17 cellular contexts compared by ENCODE assay signal in the genomic region with DNA sequence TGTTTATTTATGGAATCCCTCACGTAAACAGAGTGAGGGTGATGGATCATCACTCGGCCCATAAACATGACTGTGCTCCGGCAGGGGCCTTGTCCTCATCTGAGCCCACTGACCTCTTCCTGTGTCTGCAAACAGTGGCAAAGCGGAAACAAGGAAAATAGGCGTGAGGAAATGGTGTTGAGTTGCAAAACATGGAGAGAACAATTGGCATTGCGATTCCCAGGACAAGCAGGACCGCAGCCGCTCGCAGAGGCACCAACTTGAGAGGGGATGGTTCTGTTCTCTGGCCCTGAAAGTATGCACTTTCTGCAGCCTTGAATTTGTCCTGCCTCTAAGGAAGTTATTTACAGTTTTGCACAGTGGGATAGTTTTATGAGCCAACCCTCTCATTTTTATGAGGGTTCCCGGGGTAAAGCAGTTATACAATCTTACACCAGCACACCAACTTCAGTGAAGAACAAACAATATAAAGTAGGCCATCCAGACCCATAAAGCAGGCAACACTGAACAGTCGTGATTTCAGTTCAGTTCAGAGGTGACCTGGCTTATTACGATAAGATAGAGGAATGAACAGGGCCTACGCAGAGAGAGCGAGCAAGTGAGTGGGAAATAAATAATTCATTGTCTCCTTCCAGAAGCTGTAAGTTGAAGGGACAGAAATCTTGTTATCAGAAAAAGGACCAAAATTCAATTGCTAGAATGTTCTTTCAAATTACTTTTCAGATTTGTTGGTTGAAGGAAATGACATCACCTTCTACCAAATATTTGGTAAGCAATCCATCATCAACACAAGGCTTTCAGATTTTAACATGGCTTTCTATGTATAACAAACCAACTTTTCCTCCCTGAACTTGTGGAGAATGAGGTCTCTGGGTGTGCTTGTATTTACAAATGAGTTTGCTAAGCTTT.
DNase-seq lines count a peak whose midpoint lies in the region; ATAC-seq and TF ChIP-seq lines count a peak whose summit lies in the region.
"Had no signal": no experiment of that assay in that cellular context is flagged by ENCODE, and none has a peak within 500 bp of the region (broad histone marks: within the 10 kb centered on the region; RNA-seq: fewer than 3 reads in every experiment).

No MANE protein-coding gene starts in this region.

- no peaks in the 10 kb centered on the region for H3K36me3 Mint-ChIP-seq in osteocyte (ENCODE audit: unreplicated experiment)
- H3K36me3 Mint-ChIP-seq: activated naive CD8-positive, alpha-beta T cell treated with anti-CD3 and anti-CD28 coated beads, Interleukin-2, amount 10 ng/mL, durations not matched to agents 7 days and 5 days had no signal

- no peak overlapping the region for H3K9ac ChIP-seq in rectal smooth muscle tissue (ENCODE audit: low read length)

- H3K36me3 ChIP-seq in WERI-Rb-1 (no peaks in the 10 kb centered on the region), rectal smooth muscle tissue (ENCODE audit: control insufficient read depth, insufficient read depth, low read length) (no peaks in the 10 kb centered on the region)
- H3K36me3 ChIP-seq: gastroesophageal sphincter had no signal

- peaks cover 11% of the 10 kb centered on the region for H3K9me3 ChIP-seq in WERI-Rb-1 (ENCODE audit: severe bottlenecking)
- H3K9me3 ChIP-seq: gastroesophageal sphincter had no signal

- no peak overlapping the region for H3K4me3 Mint-ChIP-seq in osteocyte (ENCODE audit: unreplicated experiment)
- H3K4me3 Mint-ChIP-seq: activated CD4-positive, alpha-beta T cell treated with anti-CD3 and anti-CD28 coated beads, Interleukin-2, amount 10 ng/mL, durations not matched to agents 24 days and 14 days; activated naive CD8-positive, alpha-beta T cell treated with anti-CD3 and anti-CD28 coated beads, Interleukin-2, amount 10 ng/mL, durations not matched to agents 7 days and 5 days; endodermal cell had no signal

- H3K27me3 Mint-ChIP-seq in osteocyte (ENCODE audit: unreplicated experiment), result no peaks in the 10 kb centered on the region
- H3K27me3 Mint-ChIP-seq: activated CD4-positive, alpha-beta T cell treated with anti-CD3 and anti-CD28 coated beads, Interleukin-2, amount 10 ng/mL, durations not matched to agents 24 days and 14 days; activated naive CD8-positive, alpha-beta T cell treated with anti-CD3 and anti-CD28 coated beads, Interleukin-2, amount 10 ng/mL, durations not matched to agents 7 days and 5 days had no signal

- peak; percentile 32 for ATAC-seq in left lobe of liver
- ATAC-seq in GM19455 (IDR thresholded peaks at IDR 0.05; ENCODE audit: unreplicated experiment), result no peak
- no peak for ATAC-seq in HG02759 (IDR thresholded peaks at IDR 0.05; ENCODE audit: unreplicated experiment)
- ATAC-seq: gastroesophageal sphincter had no signal

- TF ChIP-seq CTCF in WERI-Rb-1 (IDR thresholded peaks at IDR 0.05; ENCODE audit: low read depth, low read length), result no peak
- no peak for TF ChIP-seq CTCF in osteocyte (IDR thresholded peaks at IDR 0.05)

- H3K9me3 Mint-ChIP-seq in osteocyte (ENCODE audit: unreplicated experiment), result peaks cover 8% of the 10 kb centered on the region
- H3K9me3 Mint-ChIP-seq: activated CD4-positive, alpha-beta T cell treated with anti-CD3 and anti-CD28 coated beads, Interleukin-2, amount 10 ng/mL, durations not matched to agents 24 days and 14 days; activated naive CD8-positive, alpha-beta T cell treated with anti-CD3 and anti-CD28 coated beads, Interleukin-2, amount 10 ng/mL, durations not matched to agents 7 days and 5 days had no signal

- DNase-seq in ELF-1 (ENCODE audit: low read depth, low spot score) (peak; percentile 53), WERI-Rb-1 (no peak), left lobe of liver (ENCODE audit: low spot score) (no peak), osteocyte (ENCODE audit: extremely low spot score, unreplicated experiment) (no peak), 8988T (no peak)
- DNase-seq: activated CD4-positive, alpha-beta T cell treated with anti-CD3 and anti-CD28 coated beads, Interleukin-2, amount 10 ng/mL, durations not matched to agents 24 days and 14 days; activated naive CD8-positive, alpha-beta T cell treated with anti-CD3 and anti-CD28 coated beads, Interleukin-2, amount 10 ng/mL, durations not matched to agents 7 days and 5 days; central memory CD4-positive, alpha-beta T cell; endodermal cell; MV-4-11; SIG-M5; stimulated activated CD4-positive, alpha-beta T cell treated with anti-CD3 and anti-CD28 coated beads, Interleukin-4, amount 100 ng/mL, for 1 hour; T-helper 9 cell had no signal

- H3K27ac ChIP-seq in WERI-Rb-1 (peak overlapping the region; percentile 92), rectal smooth muscle tissue (ENCODE audit: low read depth, low read length) (peak overlapping the region; percentile 72)
- H3K27ac ChIP-seq: gastroesophageal sphincter had no signal

- peaks cover 12% of the 10 kb centered on the region for H3K4me1 ChIP-seq in rectal smooth muscle tissue (ENCODE audit: control insufficient read depth, insufficient read depth, low read length)

- H3K27me3 ChIP-seq in WERI-Rb-1 (ENCODE audit: insufficient read depth, low read depth, severe bottlenecking), result no peaks in the 10 kb centered on the region
- no peaks in the 10 kb centered on the region for H3K27me3 ChIP-seq in rectal smooth muscle tissue (ENCODE audit: control insufficient read depth, insufficient read depth, low read length)
- H3K27me3 ChIP-seq: gastroesophageal sphincter had no signal

- H3K4me1 Mint-ChIP-seq in osteocyte (ENCODE audit: unreplicated experiment), result peaks cover under 1% of the 10 kb centered on the region
- H3K4me1 Mint-ChIP-seq: activated CD4-positive, alpha-beta T cell treated with anti-CD3 and anti-CD28 coated beads, Interleukin-2, amount 10 ng/mL, durations not matched to agents 24 days and 14 days; activated naive CD8-positive, alpha-beta T cell treated with anti-CD3 and anti-CD28 coated beads, Interleukin-2, amount 10 ng/mL, durations not matched to agents 7 days and 5 days had no signal

- no peak overlapping the region for H3K4me3 ChIP-seq in WERI-Rb-1 (ENCODE audit: low read depth, low read length)
- H3K4me3 ChIP-seq in rectal smooth muscle tissue (ENCODE audit: low read length), result peak overlapping the region; percentile 40
- H3K4me3 ChIP-seq: gastroesophageal sphincter had no signal

- no peak overlapping the region for H3K27ac Mint-ChIP-seq in osteocyte (ENCODE audit: unreplicated experiment)
- H3K27ac Mint-ChIP-seq: activated CD4-positive, alpha-beta T cell treated with anti-CD3 and anti-CD28 coated beads, Interleukin-2, amount 10 ng/mL, durations not matched to agents 24 days and 14 days; activated naive CD8-positive, alpha-beta T cell treated with anti-CD3 and anti-CD28 coated beads, Interleukin-2, amount 10 ng/mL, durations not matched to agents 7 days and 5 days; endodermal cell had no signal
